In genomic region chr22:31618471-31619176, GRCh38 we compare ENCODE assay signal across 1 cellular context.
TF ChIP-seq lines count a peak whose summit lies in the region.

No MANE protein-coding gene starts in this region.

TF ChIP-seq in endothelial cell of umbilical vein, 7 proteins besides CTCF, POLR2A, EP300 and RAD21 (continued from another document):
- TF ChIP-seq MAX (IDR thresholded peaks at IDR 0.05; ENCODE audit: insufficient read depth, insufficient read length) = no peak
- TF ChIP-seq POLR2AphosphoS5 (IDR thresholded peaks at IDR 0.05; ENCODE audit: insufficient read depth, low read depth, low read length) = no peak
- no peak for TF ChIP-seq GATA2 (IDR thresholded peaks at IDR 0.05; ENCODE audit: insufficient read depth, insufficient read length, low read depth, low read length)
- TF ChIP-seq EZH2 (IDR thresholded peaks at IDR 0.05; ENCODE audit: borderline replicate concordance, low read depth, low read length, severe bottlenecking) = no peak
